ENCODE assay signal across 10 cellular contexts in the genomic region with DNA sequence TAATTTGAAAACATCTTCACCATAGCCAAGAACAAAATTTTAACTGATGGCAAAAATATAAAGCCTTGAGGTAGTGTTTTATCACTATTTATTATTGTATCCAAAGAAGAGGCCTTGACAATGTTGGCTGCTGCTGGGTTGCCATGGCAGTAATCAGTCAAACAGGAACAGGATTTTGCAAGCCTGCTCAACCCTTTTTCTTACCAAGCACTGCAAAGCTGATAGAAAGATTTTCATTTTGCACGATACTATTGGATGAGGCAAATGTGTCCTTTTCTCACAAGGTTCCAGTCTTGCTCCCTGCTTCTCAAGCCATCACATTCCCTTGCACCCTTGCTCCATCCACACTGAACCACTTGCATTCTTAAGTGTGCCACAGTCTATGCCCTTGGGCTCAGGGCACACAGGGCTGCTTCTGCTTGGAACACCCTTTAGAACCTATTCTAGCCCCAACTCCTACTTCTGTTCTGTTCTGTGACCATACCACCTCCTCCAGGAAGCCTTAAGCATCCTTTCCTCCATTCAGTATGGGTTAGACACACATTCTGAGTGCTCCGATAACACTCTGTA.
A peak's percentile ranks its signal among the peaks of the same experiment; 100 is the strongest.
DNase-seq lines count a peak whose midpoint lies in the region; ATAC-seq and TF ChIP-seq lines count a peak whose summit lies in the region.
"Had no signal": no experiment of that assay in that cellular context is flagged by ENCODE, and none has a peak within 500 bp of the region (broad histone marks: within the 10 kb centered on the region; RNA-seq: fewer than 3 reads in every experiment).

No MANE protein-coding gene starts in this region.

- no peak for TF ChIP-seq CTCF in fibroblast of villous mesenchyme (IDR thresholded peaks at IDR 0.05; ENCODE audit: insufficient read depth, low read depth, low read length)

- intact Hi-C loops in activated T-helper 2 cell treated with anti-CD3 and anti-CD28 coated beads, Interferon-gamma antibody, Interleukin-2, Interleukin-4, amounts not matched to agents 10 μg/mL and 5 μg/mL and 100 μg/mL, durations not matched to agents 14 hours and 24 hours and 36 hours (cut with micrococcal nuclease): no loop called here

- ATAC-seq in T-helper 17 cell: peak; percentile 81

- peaks cover 27% of the 10 kb centered on the region for H3K9me3 Mint-ChIP-seq in activated T-helper 2 cell treated with anti-CD3 and anti-CD28 coated beads, Interferon-gamma antibody, Interleukin-2, Interleukin-4, amounts not matched to agents 10 μg/mL and 5 μg/mL and 100 μg/mL, durations not matched to agents 14 hours and 24 hours and 36 hours

- H3K4me1 Mint-ChIP-seq in T-helper 17 cell: peaks cover 11% of the 10 kb centered on the region
- peaks cover 18% of the 10 kb centered on the region for H3K4me1 Mint-ChIP-seq in activated T-helper 2 cell treated with anti-CD3 and anti-CD28 coated beads, Interferon-gamma antibody, Interleukin-2, Interleukin-4, amounts not matched to agents 10 μg/mL and 5 μg/mL and 100 μg/mL, durations not matched to agents 14 hours and 24 hours and 36 hours (ENCODE audit: low read depth)

- H3K27ac Mint-ChIP-seq in T-helper 17 cell: peak overlapping the region; percentile 65
- no peak overlapping the region for H3K27ac Mint-ChIP-seq in activated T-helper 2 cell treated with anti-CD3 and anti-CD28 coated beads, Interferon-gamma antibody, Interleukin-2, Interleukin-4, amounts not matched to agents 10 μg/mL and 5 μg/mL and 100 μg/mL, durations not matched to agents 14 hours and 24 hours and 36 hours

- no peaks in the 10 kb centered on the region for H3K27me3 Mint-ChIP-seq in T-helper 17 cell
- no peaks in the 10 kb centered on the region for H3K27me3 Mint-ChIP-seq in activated T-helper 2 cell treated with anti-CD3 and anti-CD28 coated beads, Interferon-gamma antibody, Interleukin-2, Interleukin-4, amounts not matched to agents 10 μg/mL and 5 μg/mL and 100 μg/mL, durations not matched to agents 14 hours and 24 hours and 36 hours (ENCODE audit: low read depth)

- no peak overlapping the region for H3K4me3 ChIP-seq in fibroblast of villous mesenchyme (ENCODE audit: low read depth, low read length)

- H3K36me3 Mint-ChIP-seq in T-helper 17 cell (ENCODE audit: low read depth): no peaks in the 10 kb centered on the region
- peaks cover 29% of the 10 kb centered on the region for H3K36me3 Mint-ChIP-seq in activated T-helper 2 cell treated with anti-CD3 and anti-CD28 coated beads, Interferon-gamma antibody, Interleukin-2, Interleukin-4, amounts not matched to agents 10 μg/mL and 5 μg/mL and 100 μg/mL, durations not matched to agents 14 hours and 24 hours and 36 hours (ENCODE audit: low read depth)

- no peak overlapping the region for H3K4me3 Mint-ChIP-seq in T-helper 17 cell
- no peak overlapping the region for H3K4me3 Mint-ChIP-seq in activated T-helper 2 cell treated with anti-CD3 and anti-CD28 coated beads, Interferon-gamma antibody, Interleukin-2, Interleukin-4, amounts not matched to agents 10 μg/mL and 5 μg/mL and 100 μg/mL, durations not matched to agents 14 hours and 24 hours and 36 hours (ENCODE audit: low read depth)

- H3K9me3 ChIP-seq in T-helper 17 cell (ENCODE audit: control insufficient read depth, low read length, poor library complexity, severe bottlenecking): no peaks in the 10 kb centered on the region

- peak; percentile 39 for DNase-seq in NCI-H1105 treated with DMSO at 0.1 percent for 48 hours (lab: John Stamatoyannopoulos, UW)
- no peak for DNase-seq in NCI-H1105 (lab: John Stamatoyannopoulos, UW)
- DNase-seq in T-helper 17 cell: no peak
- peak; percentile 45 for DNase-seq in fibroblast of villous mesenchyme (ENCODE audit: low read depth)
- peak; percentile 59 for DNase-seq in renal cortical epithelial cell (ENCODE audit: low read depth)
- no peak for DNase-seq in activated T-helper 2 cell treated with anti-CD3 and anti-CD28 coated beads, Interferon-gamma antibody, Interleukin-2, Interleukin-4, amounts not matched to agents 10 μg/mL and 5 μg/mL and 100 μg/mL, durations not matched to agents 14 hours and 24 hours and 36 hours (ENCODE audit: low spot score)
- DNase-seq in SK-N-DZ (ENCODE audit: low spot score): no peak
- no peak for DNase-seq in midbrain (lab: John Stamatoyannopoulos, UW)
- DNase-seq: activated effector memory CD4-positive, alpha-beta T cell treated with Interleukin-2 at 50 U/mL for 16 hours; glutamatergic neuron had no signal

Comparison
In these comparisons a context has a peak if more than half of its experiments do, and no peak if none do; other contexts are left out.
1. DNase-seq: peak in NCI-H1105 treated with DMSO at 0.1 percent for 48 hours (single experiment), fibroblast of villous mesenchyme (single experiment) and renal cortical epithelial cell (single experiment); none in NCI-H1105 (single experiment), T-helper 17 cell (0 of 3), activated T-helper 2 cell treated with anti-CD3 and anti-CD28 coated beads, Interferon-gamma antibody, Interleukin-2, Interleukin-4, amounts not matched to agents 10 μg/mL and 5 μg/mL and 100 μg/mL, durations not matched to agents 14 hours and 24 hours and 36 hours (single experiment), SK-N-DZ (single experiment) and midbrain (single experiment).